In genomic region chr9:92727716-92728700, GRCh38 we compare ENCODE assay signal across 14 cellular contexts. TPM values are rescaled to one million over a fixed set of nuclear protein-coding genes. Genes with fewer than 3 reads are reported as not detected.
A peak's percentile ranks its signal among the peaks of the same experiment; 100 is the strongest.
DNase-seq lines count a peak whose midpoint lies in the region; ATAC-seq and TF ChIP-seq lines count a peak whose summit lies in the region.
"Had no signal": no experiment of that assay in that cellular context is flagged by ENCODE, and none has a peak within 500 bp of the region (broad histone marks: within the 10 kb centered on the region; RNA-seq: fewer than 3 reads in every experiment).

No MANE protein-coding gene starts in this region.

- no peak for DNase-seq in activated CD4-positive, alpha-beta T cell treated with anti-CD3 and anti-CD28 coated beads, Interleukin-2, amount 10 ng/mL, durations not matched to agents 7 days and 5 days
- no peak for DNase-seq in activated CD4-positive, alpha-beta T cell treated with anti-CD3 and anti-CD28 coated beads for 36 hours
- DNase-seq in GM12864 (ENCODE audit: low read depth) (no peak), osteocyte (ENCODE audit: extremely low spot score, unreplicated experiment) (peak; percentile 80), Kasumi-1 (lab: John Stamatoyannopoulos, UW) (no peak)
- no peak for DNase-seq in central memory CD8-positive, alpha-beta T cell (ENCODE audit: low spot score in 2 of 2)
- DNase-seq: caudate nucleus, foreskin melanocyte, NCI-H1694, NCI-H524 treated with DMSO at 0.1 percent for 48 hours had no signal

- H3K36me3 Mint-ChIP-seq in activated CD4-positive, alpha-beta T cell treated with anti-CD3 and anti-CD28 coated beads, Interleukin-2, amount 10 ng/mL, durations not matched to agents 7 days and 5 days (ENCODE audit: low read depth): peaks cover 12% of the 10 kb centered on the region
- H3K36me3 Mint-ChIP-seq in activated CD4-positive, alpha-beta T cell treated with anti-CD3 and anti-CD28 coated beads for 36 hours (ENCODE audit: low read depth): peaks cover 3% of the 10 kb centered on the region
- H3K36me3 Mint-ChIP-seq in central memory CD8-positive, alpha-beta T cell (ENCODE audit: insufficient read depth): peaks cover 12% of the 10 kb centered on the region
- peaks cover 3% of the 10 kb centered on the region for H3K36me3 Mint-ChIP-seq in osteocyte (ENCODE audit: unreplicated experiment)

- intact Hi-C loops in activated CD4-positive, alpha-beta T cell treated with anti-CD3 and anti-CD28 coated beads for 36 hours (cut with DNase I, micrococcal nuclease): no loop called here

- no peak for TF ChIP-seq CTCF in GM12864 (IDR thresholded peaks at IDR 0.05; ENCODE audit: low read depth, low read length, missing control alignments)
- TF ChIP-seq CTCF in osteocyte (IDR thresholded peaks at IDR 0.05): no peak

- peak overlapping the region; percentile 19; the same call in 1 of the 2 replicates for H3K4me3 ChIP-seq in GM12864 (ENCODE audit: low read depth, low read length)
- H3K4me3 ChIP-seq: HAP-1, lung had no signal

- no peak for ATAC-seq in activated CD4-positive, alpha-beta T cell treated with anti-CD3 and anti-CD28 coated beads for 36 hours
- ATAC-seq in central memory CD8-positive, alpha-beta T cell (replicated peaks; ENCODE audit: extremely low read depth, poor library complexity, severe bottlenecking): no peak
- ATAC-seq in GM19351 (IDR thresholded peaks at IDR 0.05; ENCODE audit: unreplicated experiment): no peak
- no peak for ATAC-seq in HG03571 (IDR thresholded peaks at IDR 0.05; ENCODE audit: unreplicated experiment)

- H3K4me3 Mint-ChIP-seq in activated CD4-positive, alpha-beta T cell treated with anti-CD3 and anti-CD28 coated beads, Interleukin-2, amount 10 ng/mL, durations not matched to agents 7 days and 5 days: no peak overlapping the region
- H3K4me3 Mint-ChIP-seq in activated CD4-positive, alpha-beta T cell treated with anti-CD3 and anti-CD28 coated beads for 36 hours: no peak overlapping the region
- H3K4me3 Mint-ChIP-seq in central memory CD8-positive, alpha-beta T cell: no peak overlapping the region
- no peak overlapping the region for H3K4me3 Mint-ChIP-seq in osteocyte (ENCODE audit: unreplicated experiment)

- no peaks in the 10 kb centered on the region for H3K27me3 Mint-ChIP-seq in activated CD4-positive, alpha-beta T cell treated with anti-CD3 and anti-CD28 coated beads, Interleukin-2, amount 10 ng/mL, durations not matched to agents 7 days and 5 days
- no peaks in the 10 kb centered on the region for H3K27me3 Mint-ChIP-seq in activated CD4-positive, alpha-beta T cell treated with anti-CD3 and anti-CD28 coated beads for 36 hours
- H3K27me3 Mint-ChIP-seq in central memory CD8-positive, alpha-beta T cell: no peaks in the 10 kb centered on the region
- no peaks in the 10 kb centered on the region for H3K27me3 Mint-ChIP-seq in osteocyte (ENCODE audit: unreplicated experiment)

- no peaks in the 10 kb centered on the region for H3K9me3 Mint-ChIP-seq in activated CD4-positive, alpha-beta T cell treated with anti-CD3 and anti-CD28 coated beads, Interleukin-2, amount 10 ng/mL, durations not matched to agents 7 days and 5 days
- H3K9me3 Mint-ChIP-seq in activated CD4-positive, alpha-beta T cell treated with anti-CD3 and anti-CD28 coated beads for 36 hours (ENCODE audit: low read depth): no peaks in the 10 kb centered on the region
- H3K9me3 Mint-ChIP-seq in central memory CD8-positive, alpha-beta T cell: no peaks in the 10 kb centered on the region
- no peaks in the 10 kb centered on the region for H3K9me3 Mint-ChIP-seq in osteocyte (ENCODE audit: unreplicated experiment)

- H3K27ac Mint-ChIP-seq in activated CD4-positive, alpha-beta T cell treated with anti-CD3 and anti-CD28 coated beads, Interleukin-2, amount 10 ng/mL, durations not matched to agents 7 days and 5 days: peak overlapping the region; percentile 36
- H3K27ac Mint-ChIP-seq in activated CD4-positive, alpha-beta T cell treated with anti-CD3 and anti-CD28 coated beads for 36 hours: no peak overlapping the region
- H3K27ac Mint-ChIP-seq in central memory CD8-positive, alpha-beta T cell (ENCODE audit: low read depth): peak overlapping the region; percentile 80
- H3K27ac Mint-ChIP-seq in osteocyte (ENCODE audit: unreplicated experiment): peak overlapping the region; percentile 18

- peaks cover 24% of the 10 kb centered on the region for H3K4me1 Mint-ChIP-seq in activated CD4-positive, alpha-beta T cell treated with anti-CD3 and anti-CD28 coated beads, Interleukin-2, amount 10 ng/mL, durations not matched to agents 7 days and 5 days
- H3K4me1 Mint-ChIP-seq in activated CD4-positive, alpha-beta T cell treated with anti-CD3 and anti-CD28 coated beads for 36 hours: peaks cover 8% of the 10 kb centered on the region
- peaks cover 51% of the 10 kb centered on the region for H3K4me1 Mint-ChIP-seq in central memory CD8-positive, alpha-beta T cell
- peaks cover 11% of the 10 kb centered on the region for H3K4me1 Mint-ChIP-seq in osteocyte (ENCODE audit: unreplicated experiment)

- POLR2A ChIA-PET in activated CD4-positive, alpha-beta T cell treated with anti-CD3 and anti-CD28 coated beads, Interleukin-2, amount 10 ng/mL, durations not matched to agents 7 days and 5 days (lab: Charles Lee): no interaction called here
- POLR2A ChIA-PET in activated CD4-positive, alpha-beta T cell treated with anti-CD3 and anti-CD28 coated beads for 36 hours (lab: Charles Lee): interaction anchor here (0.5 kb wide), 1 partner anchor 15 kb away, joined by 6 read pairs; no protein-coding TSS in a partner anchor

- CTCF ChIA-PET in activated CD4-positive, alpha-beta T cell treated with anti-CD3 and anti-CD28 coated beads, Interleukin-2, amount 10 ng/mL, durations not matched to agents 7 days and 5 days (lab: Charles Lee): interaction anchor here (1.4 kb wide), 1 partner anchor 37 kb away, joined by 4 read pairs; the partner anchor contains the start of gene BICD2
- CTCF ChIA-PET in activated CD4-positive, alpha-beta T cell treated with anti-CD3 and anti-CD28 coated beads for 36 hours (lab: Charles Lee): interaction anchor here (1.3 kb wide), 1 partner anchor 15 kb away, joined by 5 read pairs; no protein-coding TSS in a partner anchor

RNA-seq across cellular contexts. Expression of gene BICD2, which starts 36.6 kb away (rescaled TPM):
- total RNA-seq in activated CD4-positive, alpha-beta T cell treated with anti-CD3 and anti-CD28 coated beads, Interleukin-2, amount 10 ng/mL, durations not matched to agents 7 days and 5 days: 10 to 100 TPM; 29.5 to 31.1 TPM
- total RNA-seq in activated CD4-positive, alpha-beta T cell treated with anti-CD3 and anti-CD28 coated beads for 36 hours: 10 to 100 TPM; 13.3 to 14.2 TPM
- 34.8 and 35.4 TPM in 2 replicates for total RNA-seq in osteocyte

RNA-seq across cellular contexts. Expression of gene IPPK, which starts 58.1 kb away (rescaled TPM):
- total RNA-seq in activated CD4-positive, alpha-beta T cell treated with anti-CD3 and anti-CD28 coated beads, Interleukin-2, amount 10 ng/mL, durations not matched to agents 7 days and 5 days: 10 to 100 TPM in 1 of 2 experiments, 1 to 10 TPM in 1; 9.6 to 10.9 TPM
- total RNA-seq in activated CD4-positive, alpha-beta T cell treated with anti-CD3 and anti-CD28 coated beads for 36 hours: 10 to 100 TPM in 1 of 2 experiments, 1 to 10 TPM in 1; 9.9 to 12.2 TPM
- 6.4 and 7.4 TPM in 2 replicates for total RNA-seq in osteocyte
